Comparison of ENCODE assay signal across 8 cellular contexts in the genomic region with DNA sequence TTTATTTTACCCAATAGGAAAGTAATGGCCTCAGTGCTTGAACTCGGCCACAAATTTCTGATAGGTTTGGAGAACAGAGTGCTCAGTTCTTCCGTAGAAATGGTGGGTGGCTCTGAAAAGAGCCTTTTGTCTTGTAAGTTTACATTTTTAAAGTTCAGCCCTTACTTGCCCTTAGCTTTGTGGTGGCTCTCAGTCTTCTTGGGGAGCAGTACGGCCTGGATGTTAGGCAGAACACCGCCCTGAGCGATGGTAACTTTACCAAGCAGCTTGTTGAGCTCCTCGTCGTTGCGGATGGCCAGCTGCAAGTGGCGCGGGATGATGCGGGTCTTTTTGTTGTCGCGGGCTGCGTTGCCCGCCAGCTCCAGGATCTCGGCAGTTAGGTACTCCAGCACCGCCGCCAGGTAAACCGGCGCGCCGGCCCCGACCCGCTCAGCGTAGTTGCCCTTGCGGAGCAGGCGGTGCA.
DNase-seq lines count a peak whose midpoint lies in the region; ATAC-seq and TF ChIP-seq lines count a peak whose summit lies in the region.

No MANE protein-coding gene starts in this region.

- H3K4me3 ChIP-seq in GM06990 (replicated peaks; ENCODE audit: low read depth, low read length), result peak overlapping the region; percentile 75
- H3K4me3 ChIP-seq in OCI-LY1 (ENCODE audit: low read depth, low read length, poor library complexity, severe bottlenecking), result peak overlapping the region; percentile 82
- peak overlapping the region; percentile 75 for H3K4me3 ChIP-seq in rectal smooth muscle tissue (ENCODE audit: low read length)

- no peaks in the 10 kb centered on the region for H3K9me2 ChIP-seq in OCI-LY1 (ENCODE audit: low read depth, low read length)

- peak overlapping the region; percentile 89 for H3K4me2 ChIP-seq in OCI-LY1 (ENCODE audit: low read length)

- H3K27me3 ChIP-seq in GM06990 (replicated peaks; ENCODE audit: control insufficient read depth, insufficient read depth, low read length), result no peaks in the 10 kb centered on the region
- H3K27me3 ChIP-seq in OCI-LY1 (ENCODE audit: insufficient read depth, low read length), result no peaks in the 10 kb centered on the region
- peaks cover 13% of the 10 kb centered on the region for H3K27me3 ChIP-seq in rectal smooth muscle tissue (ENCODE audit: control insufficient read depth, insufficient read depth, low read length)

- H3K4me1 ChIP-seq in OCI-LY1 (ENCODE audit: insufficient read depth, low read length, severe bottlenecking), result peaks cover 48% of the 10 kb centered on the region
- peaks cover 2% of the 10 kb centered on the region for H3K4me1 ChIP-seq in rectal smooth muscle tissue (ENCODE audit: control insufficient read depth, insufficient read depth, low read length)

- TF ChIP-seq CTCF in GM06990 (IDR thresholded peaks at IDR 0.05; ENCODE audit: insufficient read depth, low read length, poor library complexity, severe bottlenecking) (no peak), OCI-LY1 (IDR thresholded peaks at IDR 0.05; ENCODE audit: low read length) (no peak)

- H3K36me3 ChIP-seq in GM06990 (ENCODE audit: control insufficient read depth, insufficient read depth, low read length), result no peaks in the 10 kb centered on the region
- H3K36me3 ChIP-seq in OCI-LY1 (ENCODE audit: insufficient read depth, low read length), result no peaks in the 10 kb centered on the region; the same call in 1 of the 2 replicates
- H3K36me3 ChIP-seq in rectal smooth muscle tissue (ENCODE audit: control insufficient read depth, insufficient read depth, low read length), result no peaks in the 10 kb centered on the region

- H2AFZ ChIP-seq in OCI-LY1 (ENCODE audit: low read length), result no peak overlapping the region

- peaks cover 23% of the 10 kb centered on the region; the same call in 1 of the 2 replicates for H3F3A ChIP-seq in OCI-LY1 (ENCODE audit: insufficient read depth, low read length)

- H3K9ac ChIP-seq in OCI-LY1 (ENCODE audit: low read length), result peak overlapping the region; percentile 97
- peak overlapping the region; percentile 61 for H3K9ac ChIP-seq in rectal smooth muscle tissue (ENCODE audit: low read length)

- ATAC-seq in HG02763 (IDR thresholded peaks at IDR 0.05; ENCODE audit: unreplicated experiment), result no peak

- H3K9me3 ChIP-seq in OCI-LY1 (ENCODE audit: low read length), result no peaks in the 10 kb centered on the region

- H3K27ac ChIP-seq in OCI-LY1 (ENCODE audit: low read depth, low read length, poor library complexity, severe bottlenecking) (peak overlapping the region; percentile 99), epithelial cell of prostate (peak overlapping the region; percentile 77), rectal smooth muscle tissue (ENCODE audit: low read depth, low read length) (no peak overlapping the region)

- H4K20me1 ChIP-seq in OCI-LY1 (ENCODE audit: insufficient read depth, low read length), result no peaks in the 10 kb centered on the region

- DNase-seq in GM06990 (ENCODE audit: extremely low read depth, insufficient read length) (peak; percentile 95), epithelial cell of prostate (ENCODE audit: low read depth, low spot score) (no peak), NCI-H2227 (lab: John Stamatoyannopoulos, UW; ENCODE audit: unreplicated experiment) (no peak), D341Med (ENCODE audit: low spot score) (no peak)
- DNase-seq in activated CD4-positive, alpha-beta T cell treated with anti-CD3 and anti-CD28 coated beads for 4 hours, result no peak

- H3K79me2 ChIP-seq in OCI-LY1 (ENCODE audit: insufficient read depth, low read length), result no peaks in the 10 kb centered on the region
